Comparison of ENCODE assay signal across 27 cellular contexts in genomic region chr16:50956637-50957036, GRCh38.
"Had no signal": no experiment of that assay in that cellular context is flagged by ENCODE, and none has a peak within 500 bp of the region (broad histone marks: within the 10 kb centered on the region; RNA-seq: fewer than 3 reads in every experiment).

No MANE protein-coding gene starts in this region.

- H3K9me3 ChIP-seq: esophagus muscularis mucosa, gastroesophageal sphincter, heart left ventricle, left lung, mucosa of descending colon, psoas muscle, spleen, testis, tibial artery had no signal

- H3K4me1 Mint-ChIP-seq: mesothelial cell of epicardium; naive B cell; nephron; stimulated activated memory B cell treated with anti-CD40 and anti-IgM and Interleukin-4, amounts not matched to agents 10 μg/mL and 1 μg/mL and 100 μg/mL, for 72 hours had no signal

- H3K27ac ChIP-seq: coronary artery, esophagus muscularis mucosa, foreskin keratinocyte, gastroesophageal sphincter, heart left ventricle, left lung, neural progenitor cell, psoas muscle, skin epidermis, spleen, testis, tibial artery had no signal

- H3K27ac Mint-ChIP-seq: mesothelial cell of epicardium; naive B cell; neural progenitor cell; stimulated activated memory B cell treated with anti-CD40 and anti-IgM and Interleukin-4, amounts not matched to agents 10 μg/mL and 1 μg/mL and 100 μg/mL, for 72 hours; type B pancreatic cell had no signal

- DNase-seq: dermis blood vessel endothelial cell; effector memory CD4-positive, alpha-beta T cell; foreskin keratinocyte; heart left ventricle; left cardiac atrium; left lung; mesenchymal stem cell; mucosa of descending colon; naive B cell; psoas muscle; right cardiac atrium; stimulated activated CD4-positive, alpha-beta T cell treated with anti-CD3 and anti-CD28 coated beads, Interleukin-4, amount 100 ng/mL, for 4 hours; stimulated activated naive CD8-positive, alpha-beta T cell treated with anti-CD3 and anti-CD28 coated beads, Interleukin-15, Interleukin-2, amounts not matched to agents 100 U/mL and 50 U/mL, for 24 hours; substantia nigra; testis; tibial artery had no signal

- H3K9ac ChIP-seq: neural progenitor cell had no signal

- H3K27me3 ChIP-seq: foreskin keratinocyte, hepatocyte, neural progenitor cell, testis had no signal

- H3K36me3 Mint-ChIP-seq: mesothelial cell of epicardium; naive B cell; neural progenitor cell; stimulated activated memory B cell treated with anti-CD40 and anti-IgM and Interleukin-4, amounts not matched to agents 10 μg/mL and 1 μg/mL and 100 μg/mL, for 72 hours; type B pancreatic cell had no signal

- H3K9me3 Mint-ChIP-seq: mesothelial cell of epicardium; nephron; neural progenitor cell; stimulated activated memory B cell treated with anti-CD40 and anti-IgM and Interleukin-4, amounts not matched to agents 10 μg/mL and 1 μg/mL and 100 μg/mL, for 72 hours; type B pancreatic cell had no signal

- H3K4me3 Mint-ChIP-seq: mesothelial cell of epicardium; naive B cell; nephron; neural progenitor cell; stimulated activated memory B cell treated with anti-CD40 and anti-IgM and Interleukin-4, amounts not matched to agents 10 μg/mL and 1 μg/mL and 100 μg/mL, for 72 hours; type B pancreatic cell had no signal

- H3K4me2 ChIP-seq: hepatocyte, neural progenitor cell had no signal

- ATAC-seq: foreskin keratinocyte; gastroesophageal sphincter; heart left ventricle; left cardiac atrium; left lung; mucosa of descending colon; psoas muscle; right cardiac atrium; stimulated activated memory B cell treated with anti-CD40 and anti-IgM and Interleukin-4, amounts not matched to agents 10 μg/mL and 1 μg/mL and 100 μg/mL, for 72 hours; stimulated activated naive CD8-positive, alpha-beta T cell treated with anti-CD3 and anti-CD28 coated beads, Interleukin-15, Interleukin-2, amounts not matched to agents 100 U/mL and 50 U/mL, for 24 hours had no signal

- H3K27me3 Mint-ChIP-seq: stimulated activated memory B cell treated with anti-CD40 and anti-IgM and Interleukin-4, amounts not matched to agents 10 μg/mL and 1 μg/mL and 100 μg/mL, for 72 hours had no signal

- H3K4me3 ChIP-seq: coronary artery, esophagus muscularis mucosa, gastroesophageal sphincter, heart left ventricle, hepatocyte, left lung, mucosa of descending colon, neural progenitor cell, psoas muscle, skin epidermis, spleen, testis, tibial artery had no signal

- H2AFZ ChIP-seq: hepatocyte, neural progenitor cell had no signal

- H3K79me2 ChIP-seq: hepatocyte had no signal

- H3K4me1 ChIP-seq: esophagus muscularis mucosa, foreskin keratinocyte, gastroesophageal sphincter, heart left ventricle, left lung, psoas muscle, spleen, testis, tibial artery had no signal

- H3K36me3 ChIP-seq: esophagus muscularis mucosa, gastroesophageal sphincter, heart left ventricle, left lung, neural progenitor cell, spleen, tibial artery had no signal
